In the genomic region with DNA sequence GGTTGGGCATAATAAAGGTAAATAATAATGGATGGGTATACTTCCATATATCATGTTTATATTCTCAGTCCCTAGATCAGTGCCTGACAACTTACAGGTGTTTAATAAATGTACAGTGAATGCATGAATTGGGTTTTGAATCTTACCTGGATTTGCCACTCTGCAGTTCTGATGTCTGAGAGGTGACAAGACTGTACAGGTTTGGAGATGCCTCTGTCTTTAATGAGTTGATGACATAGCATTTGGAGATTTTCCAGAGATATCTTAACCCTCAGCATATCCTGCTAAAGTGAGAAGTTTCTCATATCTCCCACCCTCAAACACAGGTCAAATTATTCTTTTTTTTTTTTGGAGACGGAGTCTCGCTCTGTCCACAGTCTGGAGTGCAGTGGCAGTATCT, we compare ENCODE assay signal across 11 cellular contexts. TPM values are rescaled to one million over a fixed set of nuclear protein-coding genes. Genes with fewer than 3 reads are reported as not detected.
DNase-seq lines count a peak whose midpoint lies in the region; ATAC-seq, FAIRE-seq and TF ChIP-seq lines count a peak whose summit lies in the region.
"Had no signal": no experiment of that assay in that cellular context is flagged by ENCODE, and none has a peak within 500 bp of the region (broad histone marks: within the 10 kb centered on the region; RNA-seq: fewer than 3 reads in every experiment).

No MANE protein-coding gene starts in this region.

- no peak overlapping the region for H2AFZ ChIP-seq in DND-41 (ENCODE audit: low read depth, low read length)

- ATAC-seq in DND-41 (ENCODE audit: insufficient read depth, low read depth) (no peak), gastroesophageal sphincter (no peak)
- no peak for ATAC-seq in naive thymus-derived CD8-positive, alpha-beta T cell

- H3K4me1 Mint-ChIP-seq in CD14-positive monocyte (peaks cover 43% of the 10 kb centered on the region), brain (peaks cover 61% of the 10 kb centered on the region)
- peaks cover 21 to 50% (median 43%) of the 10 kb centered on the region in 4 donors for H3K4me1 Mint-ChIP-seq in naive thymus-derived CD8-positive, alpha-beta T cell

- WGBS in gastroesophageal sphincter (ENCODE audit: low coverage in 1 of 2), 2 donors, result 92 to 94% methylated on average over 2 of the region's 2 CpGs
- WGBS in small intestine, 3 donors, result 86 to 100% (median 100%) methylated on average over 2 of the region's 2 CpGs

- no peaks in the 10 kb centered on the region for H3K9me3 ChIP-seq in DND-41 (ENCODE audit: insufficient read depth, low read length, severe bottlenecking)
- no peaks in the 10 kb centered on the region for H3K9me3 ChIP-seq in gastroesophageal sphincter
- H3K9me3 ChIP-seq in small intestine (ENCODE audit: control insufficient read depth, low read depth), result no peaks in the 10 kb centered on the region
- H3K9me3 ChIP-seq: SJSA1 had no signal

- H3K79me2 ChIP-seq in DND-41 (ENCODE audit: insufficient read depth, low read length), result peaks cover 41% of the 10 kb centered on the region

- no peak for TF ChIP-seq POLR2A in gastroesophageal sphincter (IDR thresholded peaks at IDR 0.05)

- intact Hi-C loops in CD14-positive monocyte (cut with micrococcal nuclease), result no loop called here

- H3K4me3 Mint-ChIP-seq in CD14-positive monocyte, result peak overlapping the region in 1 of 2 donors; percentile 99
- H3K4me3 Mint-ChIP-seq in brain, result peak overlapping the region; percentile 97 to 100 (median 100)
- peak overlapping the region in 8 of 10 donors; percentile 32 to 100 (median 61) for H3K4me3 Mint-ChIP-seq in naive thymus-derived CD8-positive, alpha-beta T cell

- H3K27me3 ChIP-seq in DND-41 (ENCODE audit: insufficient read depth, low read length, poor library complexity) (no peaks in the 10 kb centered on the region), gastroesophageal sphincter (no peaks in the 10 kb centered on the region), small intestine (ENCODE audit: control insufficient read depth in 2 of 2, insufficient read depth in 2 of 2, low read length in 2 of 2) (no peaks in the 10 kb centered on the region)
- H3K27me3 ChIP-seq: SJSA1 had no signal

- H3K27ac Mint-ChIP-seq in CD14-positive monocyte, result peak overlapping the region in 4 of 7 donors; percentile 53 to 98 (median 79)
- peak overlapping the region in 1 of 5 experiments; percentile 88 for H3K27ac Mint-ChIP-seq in brain
- no peak overlapping the region for H3K27ac Mint-ChIP-seq in naive thymus-derived CD8-positive, alpha-beta T cell

- peaks cover 0 to 3% of the 10 kb centered on the region in 2 donors for H3K36me3 Mint-ChIP-seq in CD14-positive monocyte
- H3K36me3 Mint-ChIP-seq in brain, result no peaks in the 10 kb centered on the region
- H3K36me3 Mint-ChIP-seq in naive thymus-derived CD8-positive, alpha-beta T cell, result peaks cover 2 to 7% (median 4%) of the 10 kb centered on the region in 3 donors

- H3K27me3 Mint-ChIP-seq in CD14-positive monocyte (ENCODE audit: low read depth in 3 of 3), result no peaks in the 10 kb centered on the region
- peaks cover 16% of the 10 kb centered on the region for H3K27me3 Mint-ChIP-seq in brain
- H3K27me3 Mint-ChIP-seq in naive thymus-derived CD8-positive, alpha-beta T cell, result no peaks in the 10 kb centered on the region

- TF ChIP-seq CTCF in CD14-positive monocyte (IDR thresholded peaks at IDR 0.05) (no peak), DND-41 (IDR thresholded peaks at IDR 0.05; ENCODE audit: borderline replicate concordance, extremely low read depth, low read length, poor library complexity, severe bottlenecking) (no peak), brain (conservative IDR thresholded peaks at IDR 0.05) (no peak), gastroesophageal sphincter (IDR thresholded peaks at IDR 0.05) (no peak)

- no peaks in the 10 kb centered on the region for H3K9me3 Mint-ChIP-seq in CD14-positive monocyte
- no peaks in the 10 kb centered on the region for H3K9me3 Mint-ChIP-seq in brain
- H3K9me3 Mint-ChIP-seq in naive thymus-derived CD8-positive, alpha-beta T cell, result no peaks in the 10 kb centered on the region

- H4K20me1 ChIP-seq in DND-41 (ENCODE audit: insufficient read depth, low read length), result peaks cover 4% of the 10 kb centered on the region; the same call in 1 of the 2 replicates

- H3K27ac ChIP-seq in DND-41 (ENCODE audit: low read length) (no peak overlapping the region), gastroesophageal sphincter (no peak overlapping the region), small intestine (ENCODE audit: low read depth in 1 of 2, low read length in 1 of 2) (no peak overlapping the region)
- H3K27ac ChIP-seq: SJSA1 had no signal

- no peak for FAIRE-seq in small intestine (lab: Jason Lieb, UNC)
- FAIRE-seq: islet of Langerhans had no signal

- POLR2A ChIA-PET in naive thymus-derived CD8-positive, alpha-beta T cell (lab: Charles Lee), result no interaction called here

- peak overlapping the region; percentile 94; the same call in 1 of the 2 replicates for H3K4me2 ChIP-seq in DND-41 (ENCODE audit: insufficient read depth, low read length)

- DNase-seq in CD14-positive monocyte (ENCODE audit: low spot score) (no peak), DND-41 (no peak), cerebellar nuclear complex (lab: John Stamatoyannopoulos, UW) (no peak), small intestine (no peak)
- DNase-seq in naive thymus-derived CD8-positive, alpha-beta T cell, result no peak
- DNase-seq: activated CD4-positive, CD25-positive, alpha-beta regulatory T cell treated with anti-CD3 and anti-CD28 coated beads, Interleukin-2, amount 50 U/mL, for 72 hours; NCI-H2029 had no signal

- no peaks in the 10 kb centered on the region; the same call in 1 of the 2 replicates for H3K36me3 ChIP-seq in DND-41 (ENCODE audit: insufficient read depth, low read length)
- H3K36me3 ChIP-seq in gastroesophageal sphincter, result no peaks in the 10 kb centered on the region
- H3K36me3 ChIP-seq in small intestine (ENCODE audit: control insufficient read depth in 2 of 2, insufficient read depth in 2 of 2, low read length in 2 of 2), result no peaks in the 10 kb centered on the region

- H3K4me3 ChIP-seq in DND-41 (ENCODE audit: low read depth in 1 of 2, low read length in 2 of 2), result no peak overlapping the region
- no peak overlapping the region for H3K4me3 ChIP-seq in gastroesophageal sphincter
- H3K4me3 ChIP-seq in small intestine (ENCODE audit: low read depth in 1 of 2, low read length in 2 of 2), result no peak overlapping the region
- H3K4me3 ChIP-seq: SJSA1 had no signal

- H3K9ac ChIP-seq in DND-41 (ENCODE audit: low read depth, low read length), result no peak overlapping the region

- H3K4me1 ChIP-seq in DND-41 (ENCODE audit: insufficient read depth, low read length) (peaks cover 33% of the 10 kb centered on the region), gastroesophageal sphincter (peaks cover 8 to 37% (median 23%) of the 10 kb centered on the region in 3 donors), small intestine (ENCODE audit: control insufficient read depth in 2 of 2, insufficient read depth in 1 of 2, low read depth in 1 of 2, low read length in 1 of 2) (no peaks in the 10 kb centered on the region)

- no peak for TF ChIP-seq EP300 in gastroesophageal sphincter (IDR thresholded peaks at IDR 0.05)

RNA-seq across cellular contexts. Expression of a gene that starts 2.2 kb away (rescaled TPM):
- polyA plus RNA-seq in CD14-positive monocyte (1 to 10 TPM; 1.7 to 3.1 TPM), brain (ENCODE audit: insufficient read depth, low read depth, low replicate concordance) (27.1 TPM), small intestine (10 to 100 TPM in 1 of 3 donors, 1 to 10 TPM in 2; 6.5 to 13.3 (median 8.3) TPM)
- 10 to 100 TPM; 10.5 to 11.1 TPM for total RNA-seq in naive thymus-derived CD8-positive, alpha-beta T cell
- 1 to 10 TPM; 1.6 to 2.6 (median 1.8) TPM for polyA plus RNA-seq in naive thymus-derived CD8-positive, alpha-beta T cell
- total RNA-seq in gastroesophageal sphincter, result 100 to 1,000 TPM in 2 of 4 donors, 10 to 100 TPM in 2; 52.0 to 135 (median 88.4) TPM

RNA-seq across cellular contexts. Expression of a gene that starts 3.5 kb away (rescaled TPM):
- polyA plus RNA-seq in CD14-positive monocyte (10 to 100 TPM; 22.9 to 26.0 TPM), brain (ENCODE audit: insufficient read depth, low read depth, low replicate concordance) (48.1 TPM), small intestine (10 to 100 TPM; 31.0 to 39.1 (median 38.6) TPM)
- total RNA-seq in naive thymus-derived CD8-positive, alpha-beta T cell, result 10 to 100 TPM; 28.7 to 32.7 TPM
- polyA plus RNA-seq in naive thymus-derived CD8-positive, alpha-beta T cell, result 10 to 100 TPM; 11.2 to 18.2 (median 13.7) TPM
- total RNA-seq in gastroesophageal sphincter, result 10 to 100 TPM; 20.9 to 25.6 (median 23.2) TPM

Comparison
In these comparisons a context has a peak if more than half of its experiments do, and no peak if none do; other contexts are left out.
1. H3K27ac Mint-ChIP-seq: peak in CD14-positive monocyte (4 of 7); none in naive thymus-derived CD8-positive, alpha-beta T cell (0 of 10).